24 cellular contexts compared by ENCODE assay signal in the genomic region with DNA sequence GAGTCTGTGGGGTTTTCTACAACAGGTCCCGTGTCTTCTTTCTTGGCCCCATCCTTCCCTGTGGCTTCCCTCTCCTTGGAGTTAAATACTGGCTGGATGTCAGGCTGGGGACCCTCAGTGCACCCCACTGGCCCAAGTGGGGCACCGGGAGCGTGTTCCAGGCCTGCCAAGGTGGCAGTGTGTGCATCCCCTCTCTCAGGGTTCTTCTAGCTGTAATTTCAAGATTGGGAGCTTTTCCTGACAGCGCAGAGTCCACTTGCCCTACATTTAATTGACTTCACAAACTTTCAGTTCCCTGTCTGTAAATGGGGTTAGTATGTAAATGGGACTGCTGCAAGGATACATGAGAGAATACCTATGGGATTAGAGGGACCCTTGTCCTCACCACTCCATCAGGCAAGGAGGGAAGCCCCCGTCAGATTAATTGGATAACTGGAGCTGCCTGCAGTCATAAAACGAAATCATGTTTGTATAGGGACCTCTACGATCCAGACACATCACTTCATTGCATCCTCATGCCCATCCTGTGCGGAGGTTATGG.
A peak's percentile ranks its signal among the peaks of the same experiment; 100 is the strongest.
DNase-seq lines count a peak whose midpoint lies in the region; ATAC-seq and TF ChIP-seq lines count a peak whose summit lies in the region.
"Had no signal": no experiment of that assay in that cellular context is flagged by ENCODE, and none has a peak within 500 bp of the region (broad histone marks: within the 10 kb centered on the region; RNA-seq: fewer than 3 reads in every experiment).

No MANE protein-coding gene starts in this region.

- H3K27me3 ChIP-seq in adrenal gland: no peaks in the 10 kb centered on the region
- H3K27me3 ChIP-seq in colonic mucosa: no peaks in the 10 kb centered on the region

- intact Hi-C loops in adrenal gland (cut with DNase I): no loop called here
- intact Hi-C loops in colonic mucosa (cut with DNase I): no loop called here

- H3K4me3 ChIP-seq in adrenal gland (no peak overlapping the region), colonic mucosa (no peak overlapping the region)
- H3K4me3 ChIP-seq: mucosa of descending colon, psoas muscle had no signal

- peak overlapping the region in 3 of 5 donors; percentile 57 to 73 (median 64) for H3K27ac ChIP-seq in adrenal gland
- H3K27ac ChIP-seq in colonic mucosa: no peak overlapping the region
- H3K27ac ChIP-seq: psoas muscle had no signal

- peak overlapping the region; percentile 68 to 93 (median 70) for H3K27ac Mint-ChIP-seq in nephron
- H3K27ac Mint-ChIP-seq in type B pancreatic cell: peak overlapping the region; percentile 70
- H3K27ac Mint-ChIP-seq: activated B cell treated with CpG ODN at 0.5 μM for 24 hours; activated CD4-positive, alpha-beta memory T cell treated with anti-CD3 and anti-CD28 coated beads, Interleukin-2, amount 10 ng/mL, durations not matched to agents 7 days and 5 days; CD4-positive, alpha-beta T cell; effector memory CD8-positive, alpha-beta T cell; H9 had no signal

- TF ChIP-seq POLR2A in adrenal gland (IDR thresholded peaks at IDR 0.05): no peak

- WGBS in adrenal gland, 4 donors: 86 to 89% (median 88%) methylated on average over 6 to 8 of the region's 8 CpGs

- no peaks in the 10 kb centered on the region for H3K36me3 ChIP-seq in adrenal gland (replicated peaks in 1 of 2)
- H3K36me3 ChIP-seq in colonic mucosa: no peaks in the 10 kb centered on the region

- TF ChIP-seq CTCF in adrenal gland (IDR thresholded peaks at IDR 0.05): no peak
- no peak for TF ChIP-seq CTCF in colonic mucosa (IDR thresholded peaks at IDR 0.05)
- no peak for TF ChIP-seq CTCF in nephron (IDR thresholded peaks at IDR 0.05; ENCODE audit: unreplicated experiment in 3 of 3)
- TF ChIP-seq CTCF in type B pancreatic cell (conservative IDR thresholded peaks at IDR 0.05): no peak

- H3K9me3 ChIP-seq in adrenal gland (replicated peaks in 1 of 3) (no peaks in the 10 kb centered on the region), colonic mucosa (no peaks in the 10 kb centered on the region)
- H3K9me3 ChIP-seq: mucosa of descending colon, psoas muscle had no signal

- H3K4me3 Mint-ChIP-seq in nephron (peak overlapping the region in 1 of 3 experiments; percentile 43), type B pancreatic cell (no peak overlapping the region)
- H3K4me3 Mint-ChIP-seq: activated B cell treated with CpG ODN at 0.5 μM for 24 hours; activated CD4-positive, alpha-beta memory T cell treated with anti-CD3 and anti-CD28 coated beads, Interleukin-2, amount 10 ng/mL, durations not matched to agents 7 days and 5 days; CD4-positive, alpha-beta T cell; effector memory CD8-positive, alpha-beta T cell; H9 had no signal

- H3K4me1 ChIP-seq in adrenal gland (replicated peaks in 1 of 2) (peaks cover 23 to 39% of the 10 kb centered on the region in 2 donors), colonic mucosa (no peaks in the 10 kb centered on the region)

- H3K36me3 Mint-ChIP-seq in nephron (ENCODE audit: low read depth): no peaks in the 10 kb centered on the region
- H3K36me3 Mint-ChIP-seq in type B pancreatic cell: no peaks in the 10 kb centered on the region

- H3K4me1 Mint-ChIP-seq in nephron (peaks cover 69% of the 10 kb centered on the region), type B pancreatic cell (ENCODE audit: unreplicated experiment) (peaks cover 28% of the 10 kb centered on the region)
- H3K4me1 Mint-ChIP-seq: activated B cell treated with CpG ODN at 0.5 μM for 24 hours had no signal

- peak in 1 of 7 donors; percentile 34 for DNase-seq in adrenal gland
- peak; percentile 3 for DNase-seq in colonic mucosa
- no peak for DNase-seq in type B pancreatic cell (ENCODE audit: extremely low spot score, unreplicated experiment)
- no peak for DNase-seq in NCI-H510A (lab: John Stamatoyannopoulos, UW)
- DNase-seq: activated B cell treated with CpG ODN at 0.5 μM for 24 hours; activated CD4-positive, alpha-beta memory T cell treated with anti-CD3 and anti-CD28 coated beads, Interleukin-2, amount 10 ng/mL, durations not matched to agents 7 days and 5 days; activated effector memory CD4-positive, alpha-beta T cell treated with anti-CD3 and anti-CD28 coated beads, Interleukin-2, amount 50 U/mL, for 16 hours; CD4-positive, alpha-beta T cell; effector memory CD8-positive, alpha-beta T cell; EL; foreskin melanocyte; H9; NCI-H1092 treated with DMSO at 0.1 percent for 48 hours; NCI-H2029; NCI-H2227 treated with DMSO at 0.1 percent for 48 hours; NCI-H82; psoas muscle; small intestine; stimulated activated CD4-positive, alpha-beta T cell treated with anti-CD3 and anti-CD28 coated beads, Interleukin-1b, Interleukin-23, amount 100 ng/mL, for 48 hours; T-helper 9 cell had no signal

- no peak overlapping the region for H3K9ac ChIP-seq in colonic mucosa (ENCODE audit: low read depth in 2 of 2, low read length in 2 of 2)

- H3K9me3 Mint-ChIP-seq in nephron: no peaks in the 10 kb centered on the region
- no peaks in the 10 kb centered on the region for H3K9me3 Mint-ChIP-seq in type B pancreatic cell
- H3K9me3 Mint-ChIP-seq: activated B cell treated with CpG ODN at 0.5 μM for 24 hours; activated CD4-positive, alpha-beta memory T cell treated with anti-CD3 and anti-CD28 coated beads, Interleukin-2, amount 10 ng/mL, durations not matched to agents 7 days and 5 days; CD4-positive, alpha-beta T cell; effector memory CD8-positive, alpha-beta T cell; H9 had no signal

- ATAC-seq in HG03378 (IDR thresholded peaks at IDR 0.05; ENCODE audit: unreplicated experiment) (no peak), GM19397 (IDR thresholded peaks at IDR 0.05; ENCODE audit: unreplicated experiment) (no peak)
- ATAC-seq: effector memory CD8-positive, alpha-beta T cell; mucosa of descending colon; psoas muscle had no signal

- H3K27me3 Mint-ChIP-seq in nephron (ENCODE audit: low read depth): peaks cover 8% of the 10 kb centered on the region
- peaks cover 3% of the 10 kb centered on the region for H3K27me3 Mint-ChIP-seq in type B pancreatic cell
- H3K27me3 Mint-ChIP-seq: activated CD4-positive, alpha-beta memory T cell treated with anti-CD3 and anti-CD28 coated beads, Interleukin-2, amount 10 ng/mL, durations not matched to agents 7 days and 5 days; CD4-positive, alpha-beta T cell had no signal
